Comparison of ENCODE assay signal across 11 cellular contexts in the genomic region with DNA sequence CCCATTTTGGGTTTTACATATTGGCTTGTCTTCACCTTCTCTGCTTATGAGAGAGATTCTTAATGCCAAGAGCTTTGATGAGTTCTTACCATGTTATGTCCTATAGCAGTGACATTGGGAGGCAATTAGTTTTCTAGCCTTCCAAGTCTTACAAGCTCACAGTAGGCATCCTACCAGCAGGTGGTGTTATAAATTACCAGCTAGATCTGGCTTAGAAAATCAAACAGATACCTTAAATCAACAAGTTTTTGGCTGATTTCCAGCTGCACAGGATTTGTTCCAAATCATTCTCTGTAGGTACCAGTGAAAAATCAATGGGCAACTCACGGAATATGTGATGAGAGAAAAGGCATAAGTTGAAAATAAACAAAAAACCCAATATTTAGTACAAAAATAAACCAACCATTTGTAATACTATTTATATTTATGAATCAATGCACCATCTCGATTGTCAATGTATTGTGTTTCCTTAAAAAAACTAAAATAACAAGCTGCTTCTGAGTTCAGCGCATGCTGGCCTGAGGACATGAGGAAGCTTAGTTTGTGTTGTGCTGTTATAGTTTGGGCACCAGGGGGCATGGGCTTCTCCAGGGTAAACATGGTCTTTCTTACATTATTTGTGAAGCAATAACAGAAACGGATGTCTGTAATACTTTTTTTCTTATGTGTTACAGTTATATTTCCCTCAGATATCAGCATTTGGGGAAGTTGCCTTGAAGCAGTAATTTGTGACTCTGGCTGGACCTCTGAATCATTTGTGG. TPM values are rescaled to one million over a fixed set of nuclear protein-coding genes. Genes with fewer than 3 reads are reported as not detected.
DNase-seq lines count a peak whose midpoint lies in the region; ATAC-seq, FAIRE-seq and TF ChIP-seq lines count a peak whose summit lies in the region.
"Had no signal": no experiment of that assay in that cellular context is flagged by ENCODE, and none has a peak within 500 bp of the region (broad histone marks: within the 10 kb centered on the region; RNA-seq: fewer than 3 reads in every experiment).

No MANE protein-coding gene starts in this region.

- CTCF ChIA-PET in K562 (lab: Yijun Ruan, JAX; ENCODE audit: low intra/inter-chr PET ratio), result no interaction called here
- CTCF ChIA-PET in CD4-positive, alpha-beta T cell (lab: Charles Lee), result no interaction called here
- CTCF ChIA-PET in CD8-positive, alpha-beta T cell (lab: Charles Lee), result interaction anchor here (1.8 kb wide), 1 partner anchor 13 kb away, joined by 6 read pairs; no protein-coding TSS in a partner anchor

- H3K4me1 Mint-ChIP-seq in CD4-positive, alpha-beta T cell (ENCODE audit: low read depth), result no peaks in the 10 kb centered on the region
- no peaks in the 10 kb centered on the region for H3K4me1 Mint-ChIP-seq in CD8-positive, alpha-beta T cell (ENCODE audit: low read depth)
- H3K4me1 Mint-ChIP-seq: CD4-positive, CD25-positive, alpha-beta regulatory T cell; naive thymus-derived CD8-positive, alpha-beta T cell; stimulated activated memory B cell treated with anti-CD40 and anti-IgM and Interleukin-4, amounts not matched to agents 10 μg/mL and 1 μg/mL and 100 μg/mL, for 72 hours had no signal

- no peak overlapping the region for H3K27ac Mint-ChIP-seq in CD4-positive, alpha-beta T cell
- H3K27ac Mint-ChIP-seq in CD8-positive, alpha-beta T cell, result no peak overlapping the region
- H3K27ac Mint-ChIP-seq: CD4-positive, CD25-positive, alpha-beta regulatory T cell; naive thymus-derived CD8-positive, alpha-beta T cell; stimulated activated memory B cell treated with anti-CD40 and anti-IgM and Interleukin-4, amounts not matched to agents 10 μg/mL and 1 μg/mL and 100 μg/mL, for 72 hours had no signal

- BruUV-seq in K562 (replicated peaks; lab: Mats Ljungman, UMichigan), result no TSS peak

- no peak overlapping the region for H2AFZ ChIP-seq in K562 (ENCODE audit: low read depth, low read length)

- H3K9me3 Mint-ChIP-seq in CD4-positive, alpha-beta T cell, result no peaks in the 10 kb centered on the region
- H3K9me3 Mint-ChIP-seq in CD8-positive, alpha-beta T cell, result no peaks in the 10 kb centered on the region
- H3K9me3 Mint-ChIP-seq: CD4-positive, CD25-positive, alpha-beta regulatory T cell; naive thymus-derived CD8-positive, alpha-beta T cell; stimulated activated memory B cell treated with anti-CD40 and anti-IgM and Interleukin-4, amounts not matched to agents 10 μg/mL and 1 μg/mL and 100 μg/mL, for 72 hours had no signal

- H4K20me1 ChIP-seq in K562 (replicated peaks; ENCODE audit: control insufficient read depth, insufficient read depth, low read length), result no peaks in the 10 kb centered on the region

- ATAC-seq in GM21367 (IDR thresholded peaks at IDR 0.05; ENCODE audit: unreplicated experiment), result peak; percentile 50
- 0 out of 3 replicates have a peak, but pooled peaks have one; percentile 46 for ATAC-seq in K562
- ATAC-seq in CD4-positive, alpha-beta T cell (ENCODE audit: poor library complexity), result no peak
- no peak for ATAC-seq in CD8-positive, alpha-beta T cell
- ATAC-seq: naive thymus-derived CD8-positive, alpha-beta T cell; stimulated activated memory B cell treated with anti-CD40 and anti-IgM and Interleukin-4, amounts not matched to agents 10 μg/mL and 1 μg/mL and 100 μg/mL, for 72 hours had no signal

- no peaks in the 10 kb centered on the region for H3K4me1 ChIP-seq in K562 (replicated peaks in 1 of 2; ENCODE audit: control insufficient read depth in 2 of 2, insufficient read depth in 2 of 2, low read length in 2 of 2)
- H3K4me1 ChIP-seq in CD8-positive, alpha-beta T cell (ENCODE audit: insufficient read depth, low read length), result no peaks in the 10 kb centered on the region

- no peaks in the 10 kb centered on the region for H3K9me3 ChIP-seq in K562 (replicated peaks; ENCODE audit: control insufficient read depth, insufficient read depth, low read depth, low read length)
- H3K9me3 ChIP-seq in CD4-positive, alpha-beta T cell (ENCODE audit: control insufficient read depth, low read length), result no peaks in the 10 kb centered on the region
- no peaks in the 10 kb centered on the region for H3K9me3 ChIP-seq in CD8-positive, alpha-beta T cell (ENCODE audit: low read length)

- POLR2A ChIA-PET in K562 (lab: Yijun Ruan, JAX), result interaction anchor here (0.8 kb wide), 1 partner anchor 11 kb away, joined by 3 read pairs; no protein-coding TSS in a partner anchor
- POLR2A ChIA-PET in CD4-positive, alpha-beta T cell (lab: Charles Lee), result no interaction called here
- POLR2A ChIA-PET in CD8-positive, alpha-beta T cell (lab: Charles Lee), result no interaction called here

- no peak overlapping the region for H3K4me3 Mint-ChIP-seq in CD4-positive, alpha-beta T cell
- H3K4me3 Mint-ChIP-seq in CD8-positive, alpha-beta T cell, result no peak overlapping the region
- H3K4me3 Mint-ChIP-seq: CD4-positive, CD25-positive, alpha-beta regulatory T cell; naive thymus-derived CD8-positive, alpha-beta T cell; stimulated activated memory B cell treated with anti-CD40 and anti-IgM and Interleukin-4, amounts not matched to agents 10 μg/mL and 1 μg/mL and 100 μg/mL, for 72 hours had no signal

- TF ChIP-seq POLR2A in K562 (conservative IDR thresholded peaks at IDR 0.05), result no peak

- H3K36me3 Mint-ChIP-seq in CD4-positive, alpha-beta T cell (ENCODE audit: low read depth), result no peaks in the 10 kb centered on the region
- no peaks in the 10 kb centered on the region for H3K36me3 Mint-ChIP-seq in CD8-positive, alpha-beta T cell
- H3K36me3 Mint-ChIP-seq: CD4-positive, CD25-positive, alpha-beta regulatory T cell; naive thymus-derived CD8-positive, alpha-beta T cell; stimulated activated memory B cell treated with anti-CD40 and anti-IgM and Interleukin-4, amounts not matched to agents 10 μg/mL and 1 μg/mL and 100 μg/mL, for 72 hours had no signal

- H3K36me3 ChIP-seq in K562 (ENCODE audit: control insufficient read depth, insufficient read depth, low read length), result no peaks in the 10 kb centered on the region
- no peaks in the 10 kb centered on the region for H3K36me3 ChIP-seq in CD8-positive, alpha-beta T cell (ENCODE audit: insufficient read depth, low read length)

- no peak overlapping the region for H3K4me3 ChIP-seq in K562
- no peak overlapping the region for H3K4me3 ChIP-seq in CD8-positive, alpha-beta T cell (ENCODE audit: low read depth, low read length)

- no peaks in the 10 kb centered on the region for H3K9me1 ChIP-seq in K562 (ENCODE audit: control insufficient read depth, insufficient read depth, low read length)

- WGBS in K562 (ENCODE audit: insufficient coverage, low coverage, missing lambda C conversion rate), result 6% methylated on average over 4 of the region's 4 CpGs

- peaks cover 8% of the 10 kb centered on the region for H3K27me3 Mint-ChIP-seq in CD4-positive, alpha-beta T cell
- H3K27me3 Mint-ChIP-seq in CD8-positive, alpha-beta T cell (ENCODE audit: low read depth), result peaks cover 19% of the 10 kb centered on the region

- no peak for TF ChIP-seq EP300 in K562 (IDR thresholded peaks at IDR 0.05; ENCODE audit: low read length)

- H3K27me3 ChIP-seq in K562 (ENCODE audit: control insufficient read depth in 2 of 2, insufficient read depth in 2 of 2, low read length in 2 of 2), result no peaks in the 10 kb centered on the region
- peaks cover 11% of the 10 kb centered on the region for H3K27me3 ChIP-seq in CD4-positive, alpha-beta T cell (ENCODE audit: control insufficient read depth, insufficient read depth, low read length)
- no peaks in the 10 kb centered on the region for H3K27me3 ChIP-seq in CD8-positive, alpha-beta T cell (ENCODE audit: insufficient read depth, low read length)

- no peak for TF ChIP-seq RAD21 in K562 (CRISPR knock-in tag; conservative IDR thresholded peaks at IDR 0.05 in 1 of 2, IDR thresholded peaks at IDR 0.05 in 1 of 2)

- in situ Hi-C loops in ACHN (cut with HindIII; ENCODE audit: low pct_ligation_motif_present, low pct_unique_long_range_greater_than_20kb, low sequenced_read_pairs), result no loop called here
- in situ Hi-C loops in K562 (cut with MboI), result no loop called here

- H3K79me2 ChIP-seq in K562 (ENCODE audit: control insufficient read depth, insufficient read depth, low read length), result no peaks in the 10 kb centered on the region

- DNase-seq in ACHN (peak; percentile 18), NCI-H2171 treated with DMSO at 0.1 percent for 48 hours (lab: John Stamatoyannopoulos, UW) (peak; percentile 66), K562 (ENCODE audit: extremely low read depth in 1 of 4, low spot score in 3 of 4) (peak in 3 of 4 experiments; percentile 2 to 13 (median 10)), activated gamma-delta T cell (lab: John Stamatoyannopoulos, UW) (no peak), occipital lobe (lab: John Stamatoyannopoulos, UW) (no peak)
- DNase-seq in CD4-positive, alpha-beta T cell, result no peak
- DNase-seq in CD8-positive, alpha-beta T cell, result no peak
- DNase-seq: CD4-positive, CD25-positive, alpha-beta regulatory T cell; naive thymus-derived CD8-positive, alpha-beta T cell had no signal

- peak in 2 of 3 experiments; percentile 13 to 22; a peak in 2 of 6 replicates for TF ChIP-seq CTCF in K562 (IDR thresholded peaks at IDR 0.05 in 2 of 3, conservative IDR thresholded peaks at IDR 0.05 in 1 of 3; ENCODE audit: insufficient read depth in 2 of 3, low read depth in 1 of 3, low read length in 3 of 3)
- TF ChIP-seq CTCF in CD4-positive, alpha-beta T cell (IDR thresholded peaks at IDR 0.05), result no peak
- no peak for TF ChIP-seq CTCF in CD8-positive, alpha-beta T cell (IDR thresholded peaks at IDR 0.05)

- no peak overlapping the region for H3K4me2 ChIP-seq in K562 (ENCODE audit: insufficient read depth, low read length)

- no peak overlapping the region for H3K9ac ChIP-seq in K562 (ENCODE audit: insufficient read depth in 1 of 2, low read depth in 2 of 2, low read length in 2 of 2)

- intact Hi-C loops in K562 (cut with micrococcal nuclease), result no loop called here
- intact Hi-C loops in CD4-positive, alpha-beta T cell (cut with DNase I, micrococcal nuclease), result no loop called here
- intact Hi-C loops in CD8-positive, alpha-beta T cell (cut with DNase I, micrococcal nuclease), result no loop called here

- FAIRE-seq in K562 (lab: Jason Lieb, UNC), result no peak

- H3K27ac ChIP-seq in K562 (ENCODE audit: extremely low read depth, low read depth, low read length), result no peak overlapping the region
- H3K27ac ChIP-seq in CD4-positive, alpha-beta T cell (ENCODE audit: low read depth, low read length), result no peak overlapping the region
- no peak overlapping the region for H3K27ac ChIP-seq in CD8-positive, alpha-beta T cell (ENCODE audit: low read depth, low read length)

RNA-seq across cellular contexts. Expression of gene NXPH2, which starts 34.1 kb away (rescaled TPM):
- total RNA-seq in K562 (2011; cell fraction: chromatin; rRNA removed; ENCODE audit: low replicate concordance), result not detected in 2 replicates
- not detected in 2 replicates for total RNA-seq in K562 (2011; cell fraction: nucleolus; rRNA removed)
- not detected in 2 replicates for total RNA-seq in K562 (2011; cell fraction: nucleoplasm; rRNA removed)
- not detected in 2 replicates for total RNA-seq in K562 (2014; rRNA removed)
- total RNA-seq in K562 (2014; rRNA removed; fragmentation: Illumina TruSeq; extraction: Trizol), result not detected in 2 replicates
- total RNA-seq in K562 (2015; rRNA removed; fragmentation: Illumina TruSeq; extraction: Trizol), result not detected in 2 replicates
- total RNA-seq in K562 (2021), result not detected in 2 replicates
- polyA plus RNA-seq in K562 (2011; rRNA removed), result not detected in 2 replicates
- polyA plus RNA-seq in K562 (2011; cell fraction: cytosol; rRNA removed), result not detected in 2 replicates
- not detected in 2 replicates for polyA plus RNA-seq in K562 (2011; cell fraction: nucleus; rRNA removed)
- polyA plus RNA-seq in K562 (2012), result not detected in 2 replicates
- not detected in 2 replicates for polyA plus RNA-seq in K562 (2014; fragmentation: Illumina TruSeq; extraction: Trizol)
- not detected for polyA plus RNA-seq in K562 (2014; fragmentation: Nextera tagmentation; extraction: Ambion mirVana)
- not detected in 2 replicates for polyA plus RNA-seq in K562 (2014; rRNA removed)
- not detected in 2 replicates for polyA minus RNA-seq in K562 (2011; rRNA and poly(A)+ RNA removed)
- not detected in 2 replicates for polyA minus RNA-seq in K562 (2011; cell fraction: cytosol; rRNA and poly(A)+ RNA removed)
- polyA minus RNA-seq in K562 (2011; cell fraction: nucleus; rRNA and poly(A)+ RNA removed), result not detected in 2 replicates
- not detected for total RNA-seq in CD4-positive, alpha-beta T cell
- not detected for total RNA-seq in CD8-positive, alpha-beta T cell
- total RNA-seq in occipital lobe, result 30.4 TPM
- total RNA-seq: CD4-positive, CD25-positive, alpha-beta regulatory T cell; naive thymus-derived CD8-positive, alpha-beta T cell had no signal
- polyA plus RNA-seq: CD4-positive, CD25-positive, alpha-beta regulatory T cell; naive thymus-derived CD8-positive, alpha-beta T cell had no signal

Comparison
In these comparisons a context has a peak if more than half of its experiments do, and no peak if none do; other contexts are left out.
1. DNase-seq: peak in ACHN (single experiment), NCI-H2171 treated with DMSO at 0.1 percent for 48 hours (single experiment) and K562 (3 of 4); none in CD4-positive, alpha-beta T cell (0 of 10), activated gamma-delta T cell (single experiment), CD8-positive, alpha-beta T cell (0 of 7) and occipital lobe (single experiment).
2. ATAC-seq: peak in GM21367 (single experiment) and K562 (single experiment); none in CD4-positive, alpha-beta T cell (single experiment) and CD8-positive, alpha-beta T cell (single experiment).
3. CTCF ChIP-seq: peak in K562 (2 of 3); none in CD4-positive, alpha-beta T cell (single experiment) and CD8-positive, alpha-beta T cell (single experiment).
4. RNA of gene NXPH2, which starts 34.1 kb away (total RNA-seq): 30.4 TPM in occipital lobe (single experiment); not detected in K562, not detected in CD4-positive, alpha-beta T cell and not detected in CD8-positive, alpha-beta T cell; every median in the first group is over 10 times any median in the second.